ENCODE assay signal across 39 cellular contexts in genomic region chr1:110957798-110958197, GRCh38.
"Had no signal": no experiment of that assay in that cellular context is flagged by ENCODE, and none has a peak within 500 bp of the region (broad histone marks: within the 10 kb centered on the region; RNA-seq: fewer than 3 reads in every experiment).

No MANE protein-coding gene starts in this region.

- H3K27me3 ChIP-seq: adrenal gland, ascending aorta, body of pancreas, brain microvascular endothelial cell, breast epithelium, cardiac muscle cell had no signal

- H3K27ac Mint-ChIP-seq: activated naive CD4-positive, alpha-beta T cell treated with anti-CD3 and anti-CD28 coated beads for 36 hours; activated naive CD4-positive, alpha-beta T cell treated with anti-CD3 and anti-CD28 coated beads, Interleukin-2, amount 10 ng/mL, durations not matched to agents 7 days and 5 days; activated naive CD4-positive, alpha-beta T cell treated with anti-CD3 and anti-CD28 coated beads, Interleukin-2, amount 50 U/mL, for 24 hours; activated naive CD4-positive, alpha-beta T cell treated with anti-CD3 and anti-CD28 coated beads, Interleukin-2, amount 50 U/mL, for 72 hours; activated naive CD8-positive, alpha-beta T cell; activated naive CD8-positive, alpha-beta T cell treated with anti-CD3 and anti-CD28 coated beads for 36 hours; activated naive CD8-positive, alpha-beta T cell treated with anti-CD3 and anti-CD28 coated beads, Interleukin-2, amount 10 ng/mL, durations not matched to agents 7 days and 5 days; activated naive CD8-positive, alpha-beta T cell treated with anti-CD3 and anti-CD28 coated beads, Interleukin-2, amount 50 U/mL, for 24 hours; activated T-cell treated with anti-CD3 and anti-CD28 coated beads, Interleukin-2, amount 50 U/mL, for 24 hours; activated T-cell treated with anti-CD3 and anti-CD28 coated beads, Interleukin-2, amount 50 U/mL, for 72 hours; activated T-helper 1 cell treated with anti-CD3 and anti-CD28 coated beads, Interleukin-12 subunit alpha, Interleukin-12 subunit beta, Interleukin-2, Interleukin-4 antibody, amounts not matched to agents 30 ng/mL and 10 ng/mL and 1 ng/mL, durations not matched to agents 14 hours and 24 hours and 36 hours; activated T-helper 17 cell treated with anti-CD3 and anti-CD28 coated beads, Interleukin-2, amount 50 U/mL, for 72 hours; activated T-helper 2 cell treated with anti-CD3 and anti-CD28 coated beads, Interferon-gamma antibody, Interleukin-2, Interleukin-4, amounts not matched to agents 10 μg/mL and 5 μg/mL and 100 μg/mL, durations not matched to agents 14 hours and 24 hours and 36 hours; brain had no signal

- H3K4me3 Mint-ChIP-seq: activated naive CD4-positive, alpha-beta T cell treated with anti-CD3 and anti-CD28 coated beads for 36 hours; activated naive CD4-positive, alpha-beta T cell treated with anti-CD3 and anti-CD28 coated beads, Interleukin-2, amount 10 ng/mL, durations not matched to agents 7 days and 5 days; activated naive CD4-positive, alpha-beta T cell treated with anti-CD3 and anti-CD28 coated beads, Interleukin-2, amount 50 U/mL, for 24 hours; activated naive CD8-positive, alpha-beta T cell; activated naive CD8-positive, alpha-beta T cell treated with anti-CD3 and anti-CD28 coated beads for 36 hours; activated naive CD8-positive, alpha-beta T cell treated with anti-CD3 and anti-CD28 coated beads, Interleukin-2, amount 10 ng/mL, durations not matched to agents 7 days and 5 days; activated naive CD8-positive, alpha-beta T cell treated with anti-CD3 and anti-CD28 coated beads, Interleukin-2, amount 50 U/mL, for 24 hours; activated T-cell treated with anti-CD3 and anti-CD28 coated beads, Interleukin-2, amount 50 U/mL, for 24 hours; activated T-cell treated with anti-CD3 and anti-CD28 coated beads, Interleukin-2, amount 50 U/mL, for 4 hours; activated T-cell treated with anti-CD3 and anti-CD28 coated beads, Interleukin-2, amount 50 U/mL, for 72 hours; activated T-helper 1 cell treated with anti-CD3 and anti-CD28 coated beads, Interleukin-12 subunit alpha, Interleukin-12 subunit beta, Interleukin-2, Interleukin-4 antibody, amounts not matched to agents 30 ng/mL and 10 ng/mL and 1 ng/mL, durations not matched to agents 14 hours and 24 hours and 36 hours; activated T-helper 17 cell treated with anti-CD3 and anti-CD28 coated beads, Interleukin-2, amount 50 U/mL, for 72 hours; brain; central memory CD8-positive, alpha-beta T cell had no signal

- H3K27me3 Mint-ChIP-seq: activated naive CD4-positive, alpha-beta T cell treated with anti-CD3 and anti-CD28 coated beads, Interleukin-2, amount 10 ng/mL, durations not matched to agents 7 days and 5 days; activated naive CD4-positive, alpha-beta T cell treated with anti-CD3 and anti-CD28 coated beads, Interleukin-2, amount 50 U/mL, for 24 hours; activated naive CD8-positive, alpha-beta T cell; activated naive CD8-positive, alpha-beta T cell treated with anti-CD3 and anti-CD28 coated beads for 36 hours; activated naive CD8-positive, alpha-beta T cell treated with anti-CD3 and anti-CD28 coated beads, Interleukin-2, amount 10 ng/mL, durations not matched to agents 7 days and 5 days; activated naive CD8-positive, alpha-beta T cell treated with anti-CD3 and anti-CD28 coated beads, Interleukin-2, amount 50 U/mL, for 24 hours; activated T-cell treated with anti-CD3 and anti-CD28 coated beads, Interleukin-2, amount 50 U/mL, for 24 hours; activated T-helper 17 cell treated with anti-CD3 and anti-CD28 coated beads, Interleukin-2, amount 50 U/mL, for 72 hours; central memory CD8-positive, alpha-beta T cell had no signal

- H3K36me3 ChIP-seq: adrenal gland, brain microvascular endothelial cell, breast epithelium, cardiac muscle cell had no signal

- H3K27ac ChIP-seq: adrenal gland, ascending aorta, body of pancreas, brain microvascular endothelial cell, breast epithelium, cardiac muscle cell had no signal

- FAIRE-seq: astrocyte, bronchial epithelial cell, colon had no signal

- H3K4me3 ChIP-seq: adrenal gland, ascending aorta, body of pancreas, breast epithelium, cardiac muscle cell had no signal

- H3K4me1 ChIP-seq: ascending aorta, breast epithelium had no signal

- DNase-seq: activated effector memory CD4-positive, alpha-beta T cell treated with Interleukin-2 at 50 U/mL for 16 hours; activated gamma-delta T cell; activated gamma-delta T cell treated with Interleukin-2 at 50 U/mL for 16 hours; activated naive CD4-positive, alpha-beta T cell; activated naive CD4-positive, alpha-beta T cell treated with anti-CD3 and anti-CD28 coated beads for 36 hours; activated naive CD4-positive, alpha-beta T cell treated with anti-CD3 and anti-CD28 coated beads, Interleukin-2, amount 10 ng/mL, durations not matched to agents 7 days and 5 days; activated naive CD4-positive, alpha-beta T cell treated with anti-CD3 and anti-CD28 coated beads, Interleukin-2, amount 50 U/mL, for 16 hours; activated naive CD4-positive, alpha-beta T cell treated with Interleukin-2 at 50 U/mL for 16 hours; activated naive CD8-positive, alpha-beta T cell treated with anti-CD3 and anti-CD28 coated beads for 36 hours; activated naive CD8-positive, alpha-beta T cell treated with anti-CD3 and anti-CD28 coated beads, Interleukin-2, amount 10 ng/mL, durations not matched to agents 7 days and 5 days; activated naive CD8-positive, alpha-beta T cell treated with anti-CD3 and anti-CD28 coated beads, Interleukin-2, amount 50 U/mL, for 24 hours; activated T-cell treated with anti-CD3 and anti-CD28 coated beads, Interleukin-2, amount 50 U/mL, for 24 hours; activated T-cell treated with anti-CD3 and anti-CD28 coated beads, Interleukin-2, amount 50 U/mL, for 4 hours; activated T-cell treated with anti-CD3 and anti-CD28 coated beads, Interleukin-2, amount 50 U/mL, for 48 hours; activated T-cell treated with anti-CD3 and anti-CD28 coated beads, Interleukin-2, amount 50 U/mL, for 72 hours; adrenal gland; amniotic stem cell; amygdala; anterior cingulate cortex; aorta; body of pancreas; brain microvascular endothelial cell; caudate nucleus; central memory CD4-positive, alpha-beta T cell; cerebellar nuclear complex had no signal

- ATAC-seq: activated naive CD4-positive, alpha-beta T cell treated with anti-CD3 and anti-CD28 coated beads, Interleukin-2, amount 50 U/mL, for 72 hours; activated naive CD8-positive, alpha-beta T cell treated with anti-CD3 and anti-CD28 coated beads, Interleukin-2, amount 50 U/mL, for 24 hours; activated T-cell treated with anti-CD3 and anti-CD28 coated beads, Interleukin-2, amount 50 U/mL, for 4 hours; activated T-cell treated with anti-CD3 and anti-CD28 coated beads, Interleukin-2, amount 50 U/mL, for 72 hours; activated T-helper 17 cell treated with anti-CD3 and anti-CD28 coated beads, Interleukin-2, amount 50 U/mL, for 72 hours; body of pancreas had no signal
